In the genomic region with DNA sequence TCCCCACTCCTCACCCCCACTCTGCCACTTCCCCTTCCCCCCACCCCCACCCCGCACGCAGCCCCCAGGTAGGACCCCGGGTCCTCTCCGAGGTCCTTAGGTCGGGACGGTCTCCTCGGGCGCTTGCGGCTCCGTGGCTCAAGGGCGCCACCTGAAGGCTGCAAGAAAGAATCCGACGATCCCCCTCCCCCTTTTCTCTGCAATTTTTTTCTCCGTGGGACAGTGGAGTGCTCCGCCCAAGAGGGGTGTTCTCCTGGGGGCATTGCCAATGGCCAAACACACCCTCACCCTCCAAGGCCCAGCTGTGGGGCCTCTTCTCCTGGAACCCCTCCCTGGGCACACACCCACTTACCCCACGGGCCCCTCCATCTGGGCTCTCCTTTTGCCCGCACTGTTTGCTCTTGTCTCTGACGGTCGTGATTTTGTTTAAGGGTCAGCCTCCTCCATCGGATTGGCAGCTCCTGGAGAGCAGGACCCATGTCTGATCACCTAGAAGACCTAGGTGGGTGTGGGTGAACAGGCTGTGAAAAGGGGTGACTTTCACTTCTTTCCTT, we compare ENCODE assay signal across 8 cellular contexts. TPM values are rescaled to one million over a fixed set of nuclear protein-coding genes. Genes with fewer than 3 reads are reported as not detected.
DNase-seq lines count a peak whose midpoint lies in the region; ATAC-seq and TF ChIP-seq lines count a peak whose summit lies in the region.

No MANE protein-coding gene starts in this region.

- H3K27ac Mint-ChIP-seq in Calu3 (ENCODE audit: unreplicated experiment): no peak overlapping the region

- DNase-seq in Calu3 (peak; percentile 54), RPMI8226 (peak; percentile 68), adrenal gland (peak in 6 of 7 donors; percentile 33 to 56 (median 48))
- DNase-seq in stimulated activated CD4-positive, alpha-beta T cell treated with anti-CD3 and anti-CD28 coated beads, Interleukin-2, amount 100 ng/mL, for 24 hours: peak; percentile 56 to 68

- peak overlapping the region; percentile 51 for H3K4me3 Mint-ChIP-seq in Calu3 (ENCODE audit: low read depth, unreplicated experiment)

- 10 to 27% (median 12%) methylated on average over 8 to 20 of the region's 20 CpGs for WGBS in adrenal gland, 4 donors

- intact Hi-C loops in Calu3 (cut with micrococcal nuclease; ENCODE audit: unreplicated experiment) (loop anchor here (5.0 kb wide), 1 partner anchor 229 kb away; no protein-coding TSS in a partner anchor), adrenal gland (cut with DNase I) (no loop called here)

- H3K36me3 Mint-ChIP-seq in Calu3 (ENCODE audit: insufficient read depth, unreplicated experiment): peaks cover 7% of the 10 kb centered on the region

- no peak overlapping the region for H3K27ac ChIP-seq in HUES6 (ENCODE audit: low read depth, low read length)
- H3K27ac ChIP-seq in adrenal gland: no peak overlapping the region

- H3K9ac ChIP-seq in HUES6 (ENCODE audit: low read length): peak overlapping the region; percentile 1

- no peaks in the 10 kb centered on the region for H3K9me3 ChIP-seq in HUES6 (ENCODE audit: control insufficient read depth, insufficient read depth, low read depth, low read length)
- no peaks in the 10 kb centered on the region for H3K9me3 ChIP-seq in adrenal gland (replicated peaks in 1 of 3)
- H3K9me3 ChIP-seq in iPS-18c (ENCODE audit: control insufficient read depth, insufficient read depth, low read length): no peaks in the 10 kb centered on the region

- H3K9me3 Mint-ChIP-seq in Calu3 (ENCODE audit: low read depth, unreplicated experiment): no peaks in the 10 kb centered on the region

- no TSS peak for BruUV-seq in Calu3 (replicated peaks; lab: Mats Ljungman, UMichigan)

- no peak for TF ChIP-seq POLR2A in adrenal gland (IDR thresholded peaks at IDR 0.05)

- H3K4me3 ChIP-seq in HUES6 (ENCODE audit: low read depth, low read length): peak overlapping the region; percentile 52
- peak overlapping the region in 1 of 4 donors; percentile 72 for H3K4me3 ChIP-seq in adrenal gland
- peak overlapping the region; percentile 61 for H3K4me3 ChIP-seq in iPS-18c (ENCODE audit: insufficient read depth, low read depth, low read length)

- no peaks in the 10 kb centered on the region for H3K36me3 ChIP-seq in HUES6 (ENCODE audit: control insufficient read depth, insufficient read depth, low read length)
- no peaks in the 10 kb centered on the region for H3K36me3 ChIP-seq in adrenal gland (replicated peaks in 1 of 2)

- no peaks in the 10 kb centered on the region for H3K4me1 Mint-ChIP-seq in Calu3 (ENCODE audit: low read depth, unreplicated experiment)

- peaks cover 31% of the 10 kb centered on the region for H3K27me3 Mint-ChIP-seq in Calu3 (ENCODE audit: unreplicated experiment)

- peak; percentile 52 for TF ChIP-seq CTCF in Calu3 (IDR thresholded peaks at IDR 0.05; ENCODE audit: unreplicated experiment)
- TF ChIP-seq CTCF in adrenal gland (IDR thresholded peaks at IDR 0.05): peak in 5 of 6 experiments; percentile 33 to 55 (median 44)

- CTCF ChIA-PET in Calu3 (lab: Charles Lee): no interaction called here

- ATAC-seq in GM19324 (IDR thresholded peaks at IDR 0.05; ENCODE audit: low FRiP score, unreplicated experiment): no peak
- ATAC-seq in GM21737 (IDR thresholded peaks at IDR 0.05; ENCODE audit: unreplicated experiment): no peak

- H3K4me1 ChIP-seq in HUES6 (ENCODE audit: control insufficient read depth, insufficient read depth, low read length): peaks cover 27% of the 10 kb centered on the region; the same call in 1 of the 2 replicates
- peaks cover 4 to 6% of the 10 kb centered on the region in 2 donors for H3K4me1 ChIP-seq in adrenal gland (replicated peaks in 1 of 2)

- H3K27me3 ChIP-seq in HUES6 (ENCODE audit: control insufficient read depth, insufficient read depth, low read length): peaks cover 27% of the 10 kb centered on the region
- H3K27me3 ChIP-seq in adrenal gland: peaks cover 3% of the 10 kb centered on the region

RNA-seq across cellular contexts. Expression of gene TMEM74B, which starts 1.1 kb away (rescaled TPM):
- total RNA-seq in Calu3 (2022) (0.54 and 0.83 TPM in 2 replicates), adrenal gland (1 to 10 TPM in 1 of 8 donors, under 1 TPM in 5, not detected in 2; 0.42 to 4.1 (median 0.84) TPM)
- polyA plus RNA-seq in adrenal gland: 1 to 10 TPM in 2 of 3 donors, under 1 TPM in 1; 0.24 to 9.5 (median 5.2) TPM

RNA-seq across cellular contexts. Expression of gene C20orf202, which starts 17.4 kb away (rescaled TPM):
- total RNA-seq in Calu3 (2022) (0.22 TPM in 1 of 2 replicates, not detected in the other), adrenal gland (under 1 TPM in 5 of 8 donors, not detected in 3; 0.25 to 0.95 (median 0.41) TPM)
- under 1 TPM; 0.17 to 0.40 (median 0.29) TPM for polyA plus RNA-seq in adrenal gland

RNA-seq across cellular contexts. Expression of gene RAD21L1, which starts 40.0 kb away (rescaled TPM):
- total RNA-seq in Calu3 (2022) (not detected in 2 replicates), adrenal gland (not detected)
- under 1 TPM in 1 of 3 donors, not detected in 2; 0.07 TPM for polyA plus RNA-seq in adrenal gland
